ENCODE assay signal across 26 cellular contexts in genomic region chr16:78307824-78308528, GRCh38.
"Had no signal": no experiment of that assay in that cellular context is flagged by ENCODE, and none has a peak within 500 bp of the region (broad histone marks: within the 10 kb centered on the region; RNA-seq: fewer than 3 reads in every experiment).

No MANE protein-coding gene starts in this region.

- H3K4me3 ChIP-seq: heart right ventricle, left ventricle myocardium inferior, skin epidermis, stomach, suprapubic skin, transverse colon, vagina had no signal

- H3K4me3 Mint-ChIP-seq: activated B cell treated with CpG ODN at 0.5 μM for 24 hours; activated CD4-positive, alpha-beta T cell treated with anti-CD3 and anti-CD28 coated beads for 36 hours; activated naive CD4-positive, alpha-beta T cell treated with anti-CD3 and anti-CD28 coated beads, Interleukin-2, amount 10 ng/mL, durations not matched to agents 7 days and 5 days; activated T-cell treated with anti-CD3 and anti-CD28 coated beads, Interleukin-2, amount 50 U/mL, for 72 hours; natural killer cell treated with Interleukin-12 subunit alpha and Interleukin-12 subunit beta and Interleukin-15 and Interleukin-18, amount 100 ng/mL, for 72 hours; stimulated activated memory B cell treated with anti-CD40 and anti-IgM and Interleukin-4, amounts not matched to agents 10 μg/mL and 1 μg/mL and 100 μg/mL, for 72 hours; T-helper 1 cell treated with Interleukin-12 subunit alpha and Interleukin-12 subunit beta and Interleukin-4 antibody, amounts not matched to agents 30 μg/mL and 1 μg/mL, for 36 hours had no signal

- H3K4me1 ChIP-seq: heart right ventricle, left ventricle myocardium inferior, parathyroid adenoma, vagina had no signal

- H3K36me3 Mint-ChIP-seq: activated naive CD4-positive, alpha-beta T cell treated with anti-CD3 and anti-CD28 coated beads, Interleukin-2, amount 10 ng/mL, durations not matched to agents 7 days and 5 days; natural killer cell treated with Interleukin-12 subunit alpha and Interleukin-12 subunit beta and Interleukin-15 and Interleukin-18, amount 100 ng/mL, for 72 hours had no signal

- H3K9me3 ChIP-seq: heart right ventricle, left ventricle myocardium inferior, neutrophil, stomach, suprapubic skin, transverse colon, vagina had no signal

- FAIRE-seq: endometrium had no signal

- H3K9me3 Mint-ChIP-seq: activated B cell treated with CpG ODN at 0.5 μM for 24 hours; activated naive CD4-positive, alpha-beta T cell treated with anti-CD3 and anti-CD28 coated beads, Interleukin-2, amount 10 ng/mL, durations not matched to agents 7 days and 5 days; activated T-cell treated with anti-CD3 and anti-CD28 coated beads, Interleukin-2, amount 50 U/mL, for 72 hours; natural killer cell treated with Interleukin-12 subunit alpha and Interleukin-12 subunit beta and Interleukin-15 and Interleukin-18, amount 100 ng/mL, for 72 hours; stimulated activated memory B cell treated with anti-CD40 and anti-IgM and Interleukin-4, amounts not matched to agents 10 μg/mL and 1 μg/mL and 100 μg/mL, for 72 hours; T-helper 1 cell treated with Interleukin-12 subunit alpha and Interleukin-12 subunit beta and Interleukin-4 antibody, amounts not matched to agents 30 μg/mL and 1 μg/mL, for 36 hours had no signal

- H3K79me2 ChIP-seq: parathyroid adenoma had no signal

- H3K27me3 ChIP-seq: heart right ventricle, neutrophil, stomach, suprapubic skin, transverse colon, vagina had no signal

- H3K36me3 ChIP-seq: heart right ventricle, left ventricle myocardium inferior, neutrophil, stomach, suprapubic skin, transverse colon, vagina had no signal

- H3K27me3 Mint-ChIP-seq: activated B cell treated with CpG ODN at 0.5 μM for 24 hours; activated CD4-positive, alpha-beta T cell treated with anti-CD3 and anti-CD28 coated beads for 36 hours; activated naive CD4-positive, alpha-beta T cell treated with anti-CD3 and anti-CD28 coated beads, Interleukin-2, amount 10 ng/mL, durations not matched to agents 7 days and 5 days; stimulated activated memory B cell treated with anti-CD40 and anti-IgM and Interleukin-4, amounts not matched to agents 10 μg/mL and 1 μg/mL and 100 μg/mL, for 72 hours had no signal

- H3K9ac ChIP-seq: parathyroid adenoma had no signal

- H3K27ac Mint-ChIP-seq: activated B cell treated with CpG ODN at 0.5 μM for 24 hours; activated CD4-positive, alpha-beta T cell treated with anti-CD3 and anti-CD28 coated beads for 36 hours; activated naive CD4-positive, alpha-beta T cell treated with anti-CD3 and anti-CD28 coated beads, Interleukin-2, amount 10 ng/mL, durations not matched to agents 7 days and 5 days; activated T-cell treated with anti-CD3 and anti-CD28 coated beads, Interleukin-2, amount 50 U/mL, for 72 hours; immature natural killer cell; natural killer cell treated with Interleukin-12 subunit alpha and Interleukin-12 subunit beta and Interleukin-15 and Interleukin-18, amount 100 ng/mL, for 72 hours; stimulated activated memory B cell treated with anti-CD40 and anti-IgM and Interleukin-4, amounts not matched to agents 10 μg/mL and 1 μg/mL and 100 μg/mL, for 72 hours; T-helper 1 cell treated with Interleukin-12 subunit alpha and Interleukin-12 subunit beta and Interleukin-4 antibody, amounts not matched to agents 30 μg/mL and 1 μg/mL, for 36 hours had no signal

- DNase-seq: activated B cell treated with CpG ODN at 0.5 μM for 24 hours; activated CD4-positive, alpha-beta T cell treated with anti-CD3 and anti-CD28 coated beads for 36 hours; activated CD4-positive, alpha-beta T cell treated with anti-CD3 and anti-CD28 coated beads, Interleukin-2, amount 50 U/mL, for 48 hours; activated effector memory CD4-positive, alpha-beta T cell treated with Interleukin-2 at 50 U/mL for 16 hours; activated naive CD4-positive, alpha-beta T cell treated with anti-CD3 and anti-CD28 coated beads, Interleukin-2, amount 10 ng/mL, durations not matched to agents 7 days and 5 days; activated T-cell treated with anti-CD3 and anti-CD28 coated beads, Interleukin-2, amount 50 U/mL, for 72 hours; amygdala; cortex of kidney; heart right ventricle; immature natural killer cell; kidney glomerular epithelial cell; left ventricle myocardium inferior; right cardiac atrium; stimulated activated CD4-positive, alpha-beta T cell treated with anti-CD3 and anti-CD28 coated beads, Interleukin-1b, Interleukin-23, amount 100 ng/mL, for 48 hours; stomach; T1000; transverse colon had no signal

- H3K27ac ChIP-seq: heart right ventricle, left ventricle myocardium inferior, neutrophil, parathyroid adenoma, skin epidermis, stomach, suprapubic skin, transverse colon, vagina had no signal
